18 cellular contexts compared by ENCODE assay signal in the genomic region with DNA sequence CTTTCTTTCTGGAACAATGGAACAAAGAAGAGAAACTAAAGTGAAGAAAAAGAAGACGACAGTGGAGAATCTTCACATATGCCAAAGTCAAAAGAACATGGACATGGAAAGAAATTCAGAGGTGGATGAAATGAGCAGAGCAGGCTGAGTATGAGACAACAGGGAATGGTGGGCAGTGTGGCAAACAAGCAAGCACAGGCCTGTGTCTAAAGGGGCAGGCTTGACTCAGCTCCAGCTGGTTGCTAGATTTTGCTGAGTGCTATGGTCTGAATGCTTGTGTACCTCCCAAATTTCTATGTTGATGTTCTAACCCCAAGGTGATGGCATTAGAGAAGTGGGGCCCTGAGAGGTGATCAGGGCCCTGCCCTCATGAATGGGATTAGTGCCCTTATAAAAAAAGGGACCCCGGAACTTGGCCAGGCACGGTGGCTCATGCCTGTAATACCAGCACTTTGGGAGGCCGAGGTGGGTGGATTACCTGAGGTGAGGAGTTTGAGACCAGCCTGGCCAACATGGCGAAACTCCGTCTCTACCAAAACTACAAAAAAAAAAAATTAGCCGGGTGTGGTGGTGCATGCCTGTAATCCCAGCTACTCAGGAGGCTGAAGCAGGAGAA. TPM values are rescaled to one million over a fixed set of nuclear protein-coding genes. Genes with fewer than 3 reads are reported as not detected.
A peak's percentile ranks its signal among the peaks of the same experiment; 100 is the strongest.
DNase-seq lines count a peak whose midpoint lies in the region; ATAC-seq and TF ChIP-seq lines count a peak whose summit lies in the region.
"Had no signal": no experiment of that assay in that cellular context is flagged by ENCODE, and none has a peak within 500 bp of the region (broad histone marks: within the 10 kb centered on the region; RNA-seq: fewer than 3 reads in every experiment).

No MANE protein-coding gene starts in this region.

- H3K27me3 ChIP-seq in foreskin keratinocyte (no peaks in the 10 kb centered on the region), sigmoid colon (no peaks in the 10 kb centered on the region)

- CTCF ChIA-PET in WTC11 (lab: Charles Lee) = interaction anchor here (3.0 kb wide), 1 partner anchor 77 kb away, joined by 22 read pairs; no protein-coding TSS in a partner anchor

- peak overlapping the region; percentile 23 for H3K27ac Mint-ChIP-seq in activated T-cell treated with anti-CD3 and anti-CD28 coated beads, Interleukin-2, amount 50 U/mL, for 24 hours
- peak overlapping the region; percentile 96 for H3K27ac Mint-ChIP-seq in WTC11

- H3K27ac ChIP-seq in foreskin keratinocyte (peak overlapping the region; percentile 21), sigmoid colon (peak overlapping the region in 3 of 4 donors; percentile 2 to 97 (median 95))
- H3K27ac ChIP-seq: parathyroid adenoma had no signal

- H3K36me3 Mint-ChIP-seq in activated T-cell treated with anti-CD3 and anti-CD28 coated beads, Interleukin-2, amount 50 U/mL, for 24 hours (ENCODE audit: low read depth) = peaks cover 82% of the 10 kb centered on the region
- H3K36me3 Mint-ChIP-seq in WTC11 = peaks cover 41% of the 10 kb centered on the region

- ATAC-seq in WTC11 = no peak
- peak; percentile 70 for ATAC-seq in foreskin keratinocyte
- no peak for ATAC-seq in HG02763 (IDR thresholded peaks at IDR 0.05; ENCODE audit: unreplicated experiment)
- ATAC-seq: effector memory CD8-positive, alpha-beta T cell; GM12878 had no signal

- TF ChIP-seq CTCF in WTC11 (IDR thresholded peaks at IDR 0.05) = no peak
- TF ChIP-seq CTCF in foreskin keratinocyte (conservative IDR thresholded peaks at IDR 0.05) = no peak
- no peak for TF ChIP-seq CTCF in sigmoid colon (IDR thresholded peaks at IDR 0.05)

- POLR2A ChIA-PET in WTC11 (lab: Charles Lee) = interaction anchor here (0.6 to 1.3 kb wide), 3 partner anchors 11 to 55 kb away, joined by 3 to 4 read pairs (median 4); no protein-coding TSS in a partner anchor

- TF ChIP-seq POLR2A in sigmoid colon (IDR thresholded peaks at IDR 0.05) = no peak

- intact Hi-C loops in sigmoid colon (cut with DNase I) = no loop called here
- intact Hi-C loops in cardiac septum (cut with DNase I) = no loop called here

- peaks cover 32% of the 10 kb centered on the region for H3K4me1 Mint-ChIP-seq in activated T-cell treated with anti-CD3 and anti-CD28 coated beads, Interleukin-2, amount 50 U/mL, for 24 hours (ENCODE audit: low read depth)
- H3K4me1 Mint-ChIP-seq in WTC11 = peaks cover 65% of the 10 kb centered on the region

- H3K9me3 Mint-ChIP-seq in activated T-cell treated with anti-CD3 and anti-CD28 coated beads, Interleukin-2, amount 50 U/mL, for 24 hours = no peaks in the 10 kb centered on the region
- no peaks in the 10 kb centered on the region for H3K9me3 Mint-ChIP-seq in WTC11
- H3K9me3 Mint-ChIP-seq: effector memory CD8-positive, alpha-beta T cell had no signal

- no peak overlapping the region for H3K4me3 Mint-ChIP-seq in activated T-cell treated with anti-CD3 and anti-CD28 coated beads, Interleukin-2, amount 50 U/mL, for 24 hours
- H3K4me3 Mint-ChIP-seq in WTC11 = no peak overlapping the region
- H3K4me3 Mint-ChIP-seq: effector memory CD8-positive, alpha-beta T cell had no signal

- DNase-seq in activated T-cell treated with anti-CD3 and anti-CD28 coated beads, Interleukin-2, amount 50 U/mL, for 24 hours = peak; percentile 5
- DNase-seq in activated T-cell treated with anti-CD3 and anti-CD28 coated beads for 4 hours (no peak), WTC11 (ENCODE audit: low spot score) (no peak), foreskin keratinocyte (peak in 1 of 2 donors; percentile 62), sigmoid colon (peak; percentile 41), DMS 273 treated with DMSO at 0.1 percent for 48 hours (lab: John Stamatoyannopoulos, UW) (no peak), cardiac septum (ENCODE audit: low spot score) (no peak)
- DNase-seq: activated CD8-positive, alpha-beta memory T cell treated with anti-CD3 and anti-CD28 coated beads, Interleukin-2, amount 50 U/mL, for 4 hours; central memory CD4-positive, alpha-beta T cell; effector memory CD8-positive, alpha-beta T cell; NCI-H1436 treated with DMSO at 0.1 percent for 48 hours; NCI-H2227 treated with DMSO at 0.1 percent for 48 hours; stimulated activated naive CD4-positive, alpha-beta T cell; SW 1271 had no signal

- H3K27me3 Mint-ChIP-seq in activated T-cell treated with anti-CD3 and anti-CD28 coated beads, Interleukin-2, amount 50 U/mL, for 24 hours = no peaks in the 10 kb centered on the region
- H3K27me3 Mint-ChIP-seq in WTC11 (ENCODE audit: low read depth) = no peaks in the 10 kb centered on the region
- H3K27me3 Mint-ChIP-seq: effector memory CD8-positive, alpha-beta T cell had no signal

- peaks cover 0 to 38% (median 0%) of the 10 kb centered on the region in 4 donors for H3K36me3 ChIP-seq in sigmoid colon

- no peak for TF ChIP-seq EP300 in sigmoid colon (IDR thresholded peaks at IDR 0.05)

- peaks cover 15% of the 10 kb centered on the region for H3K4me1 ChIP-seq in foreskin keratinocyte
- peaks cover 0 to 76% (median 51%) of the 10 kb centered on the region in 4 donors for H3K4me1 ChIP-seq in sigmoid colon

- 94 to 95% methylated on average over 7 of the region's 7 CpGs for WGBS in sigmoid colon, 2 donors

- H3K9me3 ChIP-seq in sigmoid colon = no peaks in the 10 kb centered on the region

- H3K4me3 ChIP-seq in sigmoid colon = no peak overlapping the region
- H3K4me3 ChIP-seq: GM12878, smooth muscle cell had no signal

TF ChIP-seq in WTC11, 78 proteins besides CTCF, POLR2A, EP300 and RAD21 (continues in another document):
- TF ChIP-seq, protein P1, sequence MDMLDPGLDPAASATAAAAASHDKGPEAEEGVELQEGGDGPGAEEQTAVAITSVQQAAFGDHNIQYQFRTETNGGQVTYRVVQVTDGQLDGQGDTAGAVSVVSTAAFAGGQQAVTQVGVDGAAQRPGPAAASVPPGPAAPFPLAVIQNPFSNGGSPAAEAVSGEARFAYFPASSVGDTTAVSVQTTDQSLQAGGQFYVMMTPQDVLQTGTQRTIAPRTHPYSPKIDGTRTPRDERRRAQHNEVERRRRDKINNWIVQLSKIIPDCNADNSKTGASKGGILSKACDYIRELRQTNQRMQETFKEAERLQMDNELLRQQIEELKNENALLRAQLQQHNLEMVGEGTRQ (CRISPR knock-in tag; IDR thresholded peaks at IDR 0.05) = no peak
- TF ChIP-seq, protein P2, sequence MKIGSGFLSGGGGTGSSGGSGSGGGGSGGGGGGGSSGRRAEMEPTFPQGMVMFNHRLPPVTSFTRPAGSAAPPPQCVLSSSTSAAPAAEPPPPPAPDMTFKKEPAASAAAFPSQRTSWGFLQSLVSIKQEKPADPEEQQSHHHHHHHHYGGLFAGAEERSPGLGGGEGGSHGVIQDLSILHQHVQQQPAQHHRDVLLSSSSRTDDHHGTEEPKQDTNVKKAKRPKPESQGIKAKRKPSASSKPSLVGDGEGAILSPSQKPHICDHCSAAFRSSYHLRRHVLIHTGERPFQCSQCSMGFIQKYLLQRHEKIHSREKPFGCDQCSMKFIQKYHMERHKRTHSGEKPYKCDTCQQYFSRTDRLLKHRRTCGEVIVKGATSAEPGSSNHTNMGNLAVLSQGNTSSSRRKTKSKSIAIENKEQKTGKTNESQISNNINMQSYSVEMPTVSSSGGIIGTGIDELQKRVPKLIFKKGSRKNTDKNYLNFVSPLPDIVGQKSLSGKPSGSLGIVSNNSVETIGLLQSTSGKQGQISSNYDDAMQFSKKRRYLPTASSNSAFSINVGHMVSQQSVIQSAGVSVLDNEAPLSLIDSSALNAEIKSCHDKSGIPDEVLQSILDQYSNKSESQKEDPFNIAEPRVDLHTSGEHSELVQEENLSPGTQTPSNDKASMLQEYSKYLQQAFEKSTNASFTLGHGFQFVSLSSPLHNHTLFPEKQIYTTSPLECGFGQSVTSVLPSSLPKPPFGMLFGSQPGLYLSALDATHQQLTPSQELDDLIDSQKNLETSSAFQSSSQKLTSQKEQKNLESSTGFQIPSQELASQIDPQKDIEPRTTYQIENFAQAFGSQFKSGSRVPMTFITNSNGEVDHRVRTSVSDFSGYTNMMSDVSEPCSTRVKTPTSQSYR (CRISPR knock-in tag; IDR thresholded peaks at IDR 0.05) = no peak
- TF ChIP-seq ESRRA (CRISPR knock-in tag; IDR thresholded peaks at IDR 0.05; ENCODE audit: borderline replicate concordance) (no peak), NR2C2 (CRISPR knock-in tag; IDR thresholded peaks at IDR 0.05) (no peak)
- TF ChIP-seq, protein P3, sequence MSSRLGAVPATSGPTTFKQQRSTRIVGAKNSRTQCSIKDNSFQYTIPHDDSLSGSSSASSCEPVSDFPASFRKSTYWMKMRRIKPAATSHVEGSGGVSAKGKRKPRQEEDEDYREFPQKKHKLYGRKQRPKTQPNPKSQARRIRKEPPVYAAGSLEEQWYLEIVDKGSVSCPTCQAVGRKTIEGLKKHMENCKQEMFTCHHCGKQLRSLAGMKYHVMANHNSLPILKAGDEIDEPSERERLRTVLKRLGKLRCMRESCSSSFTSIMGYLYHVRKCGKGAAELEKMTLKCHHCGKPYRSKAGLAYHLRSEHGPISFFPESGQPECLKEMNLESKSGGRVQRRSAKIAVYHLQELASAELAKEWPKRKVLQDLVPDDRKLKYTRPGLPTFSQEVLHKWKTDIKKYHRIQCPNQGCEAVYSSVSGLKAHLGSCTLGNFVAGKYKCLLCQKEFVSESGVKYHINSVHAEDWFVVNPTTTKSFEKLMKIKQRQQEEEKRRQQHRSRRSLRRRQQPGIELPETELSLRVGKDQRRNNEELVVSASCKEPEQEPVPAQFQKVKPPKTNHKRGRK (CRISPR knock-in tag; IDR thresholded peaks at IDR 0.05; ENCODE audit: borderline replicate concordance) = no peak
- TF ChIP-seq, protein P4, sequence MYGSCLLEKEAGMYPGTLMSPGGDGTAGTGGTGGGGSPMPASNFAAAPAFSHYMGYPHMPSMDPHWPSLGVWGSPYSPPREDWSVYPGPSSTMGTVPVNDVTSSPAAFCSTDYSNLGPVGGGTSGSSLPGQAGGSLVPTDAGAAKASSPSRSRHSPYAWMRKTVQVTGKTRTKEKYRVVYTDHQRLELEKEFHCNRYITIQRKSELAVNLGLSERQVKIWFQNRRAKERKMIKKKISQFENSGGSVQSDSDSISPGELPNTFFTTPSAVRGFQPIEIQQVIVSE (CRISPR knock-in tag; IDR thresholded peaks at IDR 0.05; ENCODE audit: borderline replicate concordance) = no peak
- TF ChIP-seq, protein P5, sequence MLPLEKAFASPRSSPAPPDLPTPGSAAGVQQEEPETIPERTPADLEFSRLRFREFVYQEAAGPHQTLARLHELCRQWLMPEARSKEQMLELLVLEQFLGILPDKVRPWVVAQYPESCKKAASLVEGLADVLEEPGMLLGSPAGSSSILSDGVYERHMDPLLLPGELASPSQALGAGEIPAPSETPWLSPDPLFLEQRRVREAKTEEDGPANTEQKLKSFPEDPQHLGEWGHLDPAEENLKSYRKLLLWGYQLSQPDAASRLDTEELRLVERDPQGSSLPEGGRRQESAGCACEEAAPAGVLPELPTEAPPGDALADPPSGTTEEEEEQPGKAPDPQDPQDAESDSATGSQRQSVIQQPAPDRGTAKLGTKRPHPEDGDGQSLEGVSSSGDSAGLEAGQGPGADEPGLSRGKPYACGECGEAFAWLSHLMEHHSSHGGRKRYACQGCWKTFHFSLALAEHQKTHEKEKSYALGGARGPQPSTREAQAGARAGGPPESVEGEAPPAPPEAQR (CRISPR knock-in tag; IDR thresholded peaks at IDR 0.05) = no peak

RNA-seq across cellular contexts. Expression of a gene that starts 49.6 kb away (rescaled TPM):
- total RNA-seq in WTC11 (2021) (114 to 149 TPM (median 127 TPM) in 3 replicates), foreskin keratinocyte (29.7 and 31.1 TPM in 2 replicates), sigmoid colon (10 to 100 TPM; 24.8 to 46.0 (median 29.3) TPM), cardiac septum (25.7 TPM)
- polyA plus RNA-seq in foreskin keratinocyte (7.9 and 9.1 TPM in 2 replicates), sigmoid colon (10 to 100 TPM in 2 of 3 donors, 1 to 10 TPM in 1; 7.8 to 23.2 (median 11.3) TPM)

Comparison
In these comparisons a context has a peak if more than half of its experiments do, and no peak if none do; other contexts are left out.
1. DNase-seq: peak in activated T-cell treated with anti-CD3 and anti-CD28 coated beads, Interleukin-2, amount 50 U/mL, for 24 hours (single experiment) and sigmoid colon (single experiment); none in activated T-cell treated with anti-CD3 and anti-CD28 coated beads for 4 hours (single experiment), WTC11 (single experiment), DMS 273 treated with DMSO at 0.1 percent for 48 hours (single experiment) and cardiac septum (single experiment).